Comparison of ENCODE assay signal across 1 cellular context in the genomic region with DNA sequence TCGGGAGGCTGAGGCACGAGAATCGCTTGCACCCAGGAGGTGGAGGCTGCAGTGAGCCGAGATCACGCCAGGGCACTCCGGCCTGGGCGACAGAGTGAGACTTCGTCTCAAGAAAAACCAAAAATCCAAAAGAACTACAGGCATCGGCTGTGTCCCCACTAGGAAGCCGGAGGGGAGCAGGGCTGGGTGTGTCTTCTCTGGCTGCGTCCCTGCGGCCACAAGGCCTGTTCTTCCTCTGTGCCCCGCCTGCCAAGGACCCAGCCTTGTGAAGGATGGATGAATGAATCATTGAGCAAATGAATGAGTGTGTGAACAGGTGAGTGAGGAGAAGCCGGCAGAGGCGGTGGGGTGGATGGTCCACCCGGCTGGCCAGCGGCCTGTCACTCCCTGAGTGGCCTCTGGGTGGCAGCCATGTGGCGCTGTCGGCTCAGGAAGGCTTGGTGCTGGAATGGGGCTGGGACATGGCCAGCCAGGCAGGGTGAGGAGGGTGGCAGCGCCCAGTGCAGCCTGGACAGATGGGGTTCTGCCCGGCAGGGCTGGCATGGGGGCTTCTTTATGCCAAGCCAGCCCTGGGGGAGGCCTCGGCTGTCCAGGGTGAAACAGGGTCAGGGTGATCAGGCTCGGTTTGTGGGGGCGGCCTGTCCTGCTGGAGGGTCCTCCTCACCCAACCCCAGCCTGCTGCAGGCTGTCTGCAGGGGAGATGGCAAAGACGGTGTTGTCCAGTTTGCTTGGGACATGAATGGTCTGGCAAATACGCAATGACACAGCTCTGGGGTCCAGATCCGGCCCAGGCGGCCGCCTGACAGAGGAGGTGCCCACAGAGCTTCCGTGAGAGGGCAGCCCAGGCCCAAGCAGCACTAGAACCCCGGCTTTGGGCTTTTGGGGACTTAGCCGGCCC.
TF ChIP-seq lines count a peak whose summit lies in the region.

No MANE protein-coding gene starts in this region.

TF ChIP-seq in K562, 482 proteins besides CTCF, POLR2A, EP300 and RAD21 (continued from another document and continues in another):
- no peak for TF ChIP-seq AFF1 (IDR thresholded peaks at IDR 0.05; ENCODE audit: low read depth in 1 of 2, partially characterized antibody in 2 of 2)
- no peak for TF ChIP-seq GATA2 (CRISPR knock-in tag; IDR thresholded peaks at IDR 0.05)
- TF ChIP-seq, protein P1, sequence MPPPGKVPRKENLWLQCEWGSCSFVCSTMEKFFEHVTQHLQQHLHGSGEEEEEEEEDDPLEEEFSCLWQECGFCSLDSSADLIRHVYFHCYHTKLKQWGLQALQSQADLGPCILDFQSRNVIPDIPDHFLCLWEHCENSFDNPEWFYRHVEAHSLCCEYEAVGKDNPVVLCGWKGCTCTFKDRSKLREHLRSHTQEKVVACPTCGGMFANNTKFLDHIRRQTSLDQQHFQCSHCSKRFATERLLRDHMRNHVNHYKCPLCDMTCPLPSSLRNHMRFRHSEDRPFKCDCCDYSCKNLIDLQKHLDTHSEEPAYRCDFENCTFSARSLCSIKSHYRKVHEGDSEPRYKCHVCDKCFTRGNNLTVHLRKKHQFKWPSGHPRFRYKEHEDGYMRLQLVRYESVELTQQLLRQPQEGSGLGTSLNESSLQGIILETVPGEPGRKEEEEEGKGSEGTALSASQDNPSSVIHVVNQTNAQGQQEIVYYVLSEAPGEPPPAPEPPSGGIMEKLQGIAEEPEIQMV (tag; conservative IDR thresholded peaks at IDR 0.05; ENCODE audit: low read depth) = no peak
- no peak for TF ChIP-seq LCOR (CRISPR knock-in tag; IDR thresholded peaks at IDR 0.05)
- no peak for TF ChIP-seq BRD4 (IDR thresholded peaks at IDR 0.05)
- TF ChIP-seq DEAF1 (CRISPR knock-in tag; IDR thresholded peaks at IDR 0.05) = peak; percentile 49
- TF ChIP-seq ZNF121 (CRISPR knock-in tag; conservative IDR thresholded peaks at IDR 0.05) = no peak
- TF ChIP-seq NFYB (IDR thresholded peaks at IDR 0.05; ENCODE audit: extremely low read depth, insufficient read length) = no peak
- TF ChIP-seq IFI16 (CRISPR knock-in tag; IDR thresholded peaks at IDR 0.05) = no peak
- TF ChIP-seq CAMTA2 (CRISPR knock-in tag; conservative IDR thresholded peaks at IDR 0.05) = no peak
- TF ChIP-seq SMARCA4 (IDR thresholded peaks at IDR 0.05) = no peak
- no peak for TF ChIP-seq FOXM1 (IDR thresholded peaks at IDR 0.05; ENCODE audit: low read depth)
- TF ChIP-seq FOXM1 (CRISPR knock-in tag; IDR thresholded peaks at IDR 0.05; ENCODE audit: low read depth) = no peak
- TF ChIP-seq CBX5 (IDR thresholded peaks at IDR 0.05; ENCODE audit: borderline replicate concordance, low read depth) = no peak
- TF ChIP-seq ZNF41 (CRISPR knock-in tag; conservative IDR thresholded peaks at IDR 0.05) = no peak
- TF ChIP-seq HDAC2 (IDR thresholded peaks at IDR 0.05) = no peak
- TF ChIP-seq POLR2AphosphoS5 (IDR thresholded peaks at IDR 0.05; ENCODE audit: control insufficient read depth, insufficient read depth, low read depth, low read length) = no peak
- TF ChIP-seq PTBP1 (IDR thresholded peaks at IDR 0.05; ENCODE audit: low read depth, low read length) = no peak
- no peak for TF ChIP-seq NCOA6 (IDR thresholded peaks at IDR 0.05)
- no peak for TF ChIP-seq MECOM (CRISPR knock-in tag; IDR thresholded peaks at IDR 0.05)
- TF ChIP-seq ZNF518B (CRISPR knock-in tag; IDR thresholded peaks at IDR 0.05) = no peak
- no peak for TF ChIP-seq STAT6 (CRISPR knock-in tag; IDR thresholded peaks at IDR 0.05)
- TF ChIP-seq RBM17 (IDR thresholded peaks at IDR 0.05; ENCODE audit: borderline replicate concordance, low read depth, low read length) = no peak
- TF ChIP-seq GTF2A2 (tag; IDR thresholded peaks at IDR 0.05) = no peak
- TF ChIP-seq EHMT2 (IDR thresholded peaks at IDR 0.05) = no peak
- no peak for TF ChIP-seq HCFC1 (IDR thresholded peaks at IDR 0.05; ENCODE audit: low read depth, low read length)
- TF ChIP-seq, protein P2, sequence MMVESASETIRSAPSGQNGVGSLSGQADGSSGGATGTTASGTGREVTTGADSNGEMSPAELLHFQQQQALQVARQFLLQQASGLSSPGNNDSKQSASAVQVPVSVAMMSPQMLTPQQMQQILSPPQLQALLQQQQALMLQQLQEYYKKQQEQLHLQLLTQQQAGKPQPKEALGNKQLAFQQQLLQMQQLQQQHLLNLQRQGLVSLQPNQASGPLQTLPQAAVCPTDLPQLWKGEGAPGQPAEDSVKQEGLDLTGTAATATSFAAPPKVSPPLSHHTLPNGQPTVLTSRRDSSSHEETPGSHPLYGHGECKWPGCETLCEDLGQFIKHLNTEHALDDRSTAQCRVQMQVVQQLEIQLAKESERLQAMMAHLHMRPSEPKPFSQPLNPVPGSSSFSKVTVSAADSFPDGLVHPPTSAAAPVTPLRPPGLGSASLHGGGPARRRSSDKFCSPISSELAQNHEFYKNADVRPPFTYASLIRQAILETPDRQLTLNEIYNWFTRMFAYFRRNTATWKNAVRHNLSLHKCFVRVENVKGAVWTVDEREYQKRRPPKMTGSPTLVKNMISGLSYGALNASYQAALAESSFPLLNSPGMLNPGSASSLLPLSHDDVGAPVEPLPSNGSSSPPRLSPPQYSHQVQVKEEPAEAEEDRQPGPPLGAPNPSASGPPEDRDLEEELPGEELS (CRISPR knock-in tag; IDR thresholded peaks at IDR 0.05; ENCODE audit: borderline replicate concordance) = no peak
- TF ChIP-seq, protein P3, sequence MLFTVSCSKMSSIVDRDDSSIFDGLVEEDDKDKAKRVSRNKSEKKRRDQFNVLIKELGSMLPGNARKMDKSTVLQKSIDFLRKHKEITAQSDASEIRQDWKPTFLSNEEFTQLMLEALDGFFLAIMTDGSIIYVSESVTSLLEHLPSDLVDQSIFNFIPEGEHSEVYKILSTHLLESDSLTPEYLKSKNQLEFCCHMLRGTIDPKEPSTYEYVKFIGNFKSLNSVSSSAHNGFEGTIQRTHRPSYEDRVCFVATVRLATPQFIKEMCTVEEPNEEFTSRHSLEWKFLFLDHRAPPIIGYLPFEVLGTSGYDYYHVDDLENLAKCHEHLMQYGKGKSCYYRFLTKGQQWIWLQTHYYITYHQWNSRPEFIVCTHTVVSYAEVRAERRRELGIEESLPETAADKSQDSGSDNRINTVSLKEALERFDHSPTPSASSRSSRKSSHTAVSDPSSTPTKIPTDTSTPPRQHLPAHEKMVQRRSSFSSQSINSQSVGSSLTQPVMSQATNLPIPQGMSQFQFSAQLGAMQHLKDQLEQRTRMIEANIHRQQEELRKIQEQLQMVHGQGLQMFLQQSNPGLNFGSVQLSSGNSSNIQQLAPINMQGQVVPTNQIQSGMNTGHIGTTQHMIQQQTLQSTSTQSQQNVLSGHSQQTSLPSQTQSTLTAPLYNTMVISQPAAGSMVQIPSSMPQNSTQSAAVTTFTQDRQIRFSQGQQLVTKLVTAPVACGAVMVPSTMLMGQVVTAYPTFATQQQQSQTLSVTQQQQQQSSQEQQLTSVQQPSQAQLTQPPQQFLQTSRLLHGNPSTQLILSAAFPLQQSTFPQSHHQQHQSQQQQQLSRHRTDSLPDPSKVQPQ (CRISPR knock-in tag; IDR thresholded peaks at IDR 0.05; ENCODE audit: borderline replicate concordance) = no peak
- TF ChIP-seq POLR2H (tag; IDR thresholded peaks at IDR 0.05; ENCODE audit: low read depth) = no peak
- TF ChIP-seq USF1 (CRISPR knock-in tag; IDR thresholded peaks at IDR 0.05) = no peak
- TF ChIP-seq DNMT1 (IDR thresholded peaks at IDR 0.05) = no peak
- TF ChIP-seq TOE1 (IDR thresholded peaks at IDR 0.05; ENCODE audit: borderline replicate concordance) = no peak
- no peak for TF ChIP-seq TOE1 (CRISPR knock-in tag; IDR thresholded peaks at IDR 0.05; ENCODE audit: borderline replicate concordance, low read depth)
- peak; percentile 65 for TF ChIP-seq PKNOX1 (IDR thresholded peaks at IDR 0.05)
